ENCODE assay signal across 8 cellular contexts in the genomic region with DNA sequence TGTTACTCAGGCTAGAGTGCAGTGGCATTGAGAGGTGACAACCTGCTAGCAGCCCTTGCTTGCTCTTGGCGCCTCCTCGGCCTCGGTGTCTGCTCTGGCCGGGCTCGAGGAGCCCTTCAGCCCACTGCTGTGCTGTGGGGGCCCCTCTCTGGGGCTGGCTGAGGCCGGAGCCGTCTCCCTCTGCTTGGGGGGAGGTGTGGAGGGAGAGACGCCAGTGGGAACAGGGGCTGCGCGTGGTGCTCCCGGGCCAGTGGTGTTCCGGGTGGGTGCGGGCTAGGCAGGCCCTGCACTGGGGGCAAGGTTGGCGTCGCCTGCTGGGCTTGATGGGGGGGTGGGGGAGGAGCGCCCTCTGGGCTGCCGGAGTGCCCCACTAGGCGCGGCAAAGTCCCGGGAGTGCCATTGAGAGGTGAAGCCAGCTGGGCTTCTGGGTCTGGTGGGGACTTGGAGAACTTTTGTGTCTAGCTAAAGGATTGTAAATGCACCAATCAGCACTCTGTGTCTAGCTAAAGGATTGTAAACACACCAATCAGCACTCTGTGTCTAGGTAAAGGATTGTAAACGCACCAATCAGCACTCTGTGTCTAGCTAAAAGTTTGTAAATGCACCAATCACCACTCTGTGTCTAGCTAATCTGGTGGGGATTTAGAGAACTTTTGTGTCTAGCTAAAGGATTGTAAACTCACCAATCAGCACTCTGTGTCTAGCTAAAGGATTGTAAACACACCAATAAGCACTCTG. TPM values are rescaled to one million over a fixed set of nuclear protein-coding genes. Genes with fewer than 3 reads are reported as not detected.
DNase-seq lines count a peak whose midpoint lies in the region; ATAC-seq and TF ChIP-seq lines count a peak whose summit lies in the region.
"Not testable (repeated sequence)": the region's sequence is repeated elsewhere in the genome, so short reads cannot be mapped to it uniquely, and the experiment has no call there.

No MANE protein-coding gene starts in this region.

- ATAC-seq in activated CD4-positive, alpha-beta T cell treated with anti-CD3 and anti-CD28 coated beads for 36 hours; central memory CD8-positive, alpha-beta T cell (replicated peaks; ENCODE audit: extremely low read depth, poor library complexity, severe bottlenecking); lower lobe of right lung: not testable (repeated sequence)

- peak overlapping the region; percentile 97 for H3K27ac ChIP-seq in BLaER1
- peak overlapping the region; percentile 91 for H3K27ac ChIP-seq in lower lobe of right lung
- H3K27ac ChIP-seq in thymus (ENCODE audit: low read depth), result peak overlapping the region; percentile 79

- WGBS in thymus, result 93% methylated on average over 21 of the region's 21 CpGs

- H3K4me2 ChIP-seq in BLaER1, result 0 out of 2 replicates have a peak overlapping the region, but pooled peaks have one; percentile 34

- not testable (repeated sequence) for H3K36me3 ChIP-seq in BLaER1; lower lobe of right lung; thymus (ENCODE audit: control insufficient read depth, insufficient read depth)

- not testable (repeated sequence) for H3K9ac ChIP-seq in BLaER1

- peak overlapping the region in 2 of 3 donors; percentile 25 to 53 for H3K27ac Mint-ChIP-seq in IgD-negative memory B cell
- peak overlapping the region; percentile 98 for H3K27ac Mint-ChIP-seq in activated CD4-positive, alpha-beta T cell treated with anti-CD3 and anti-CD28 coated beads for 36 hours
- H3K27ac Mint-ChIP-seq in activated T-helper 1 cell treated with anti-CD3 and anti-CD28 coated beads, Interleukin-12 subunit alpha, Interleukin-12 subunit beta, Interleukin-2, Interleukin-4 antibody, amounts not matched to agents 30 ng/mL and 10 ng/mL and 1 ng/mL, durations not matched to agents 14 hours and 24 hours and 36 hours, result peak overlapping the region; percentile 55
- H3K27ac Mint-ChIP-seq in central memory CD8-positive, alpha-beta T cell (ENCODE audit: low read depth), result not testable (repeated sequence)
- peak overlapping the region; percentile 44 for H3K27ac Mint-ChIP-seq in osteocyte (ENCODE audit: unreplicated experiment)

- TF ChIP-seq CTCF in lower lobe of right lung (IDR thresholded peaks at IDR 0.05); osteocyte (IDR thresholded peaks at IDR 0.05): not testable (repeated sequence)

- not testable (repeated sequence) for H4K20me1 ChIP-seq in BLaER1

- peaks cover 48% of the 10 kb centered on the region for H3K9me3 ChIP-seq in BLaER1
- H3K9me3 ChIP-seq in lower lobe of right lung; thymus (ENCODE audit: control insufficient read depth): not testable (repeated sequence)

- peaks cover 22 to 40% (median 27%) of the 10 kb centered on the region in 3 donors for H3K4me1 Mint-ChIP-seq in IgD-negative memory B cell
- peaks cover 70% of the 10 kb centered on the region for H3K4me1 Mint-ChIP-seq in activated CD4-positive, alpha-beta T cell treated with anti-CD3 and anti-CD28 coated beads for 36 hours
- H3K4me1 Mint-ChIP-seq in activated T-helper 1 cell treated with anti-CD3 and anti-CD28 coated beads, Interleukin-12 subunit alpha, Interleukin-12 subunit beta, Interleukin-2, Interleukin-4 antibody, amounts not matched to agents 30 ng/mL and 10 ng/mL and 1 ng/mL, durations not matched to agents 14 hours and 24 hours and 36 hours (ENCODE audit: low read depth), result peaks cover 51% of the 10 kb centered on the region
- H3K4me1 Mint-ChIP-seq in central memory CD8-positive, alpha-beta T cell, result peaks cover 38% of the 10 kb centered on the region
- H3K4me1 Mint-ChIP-seq in osteocyte (ENCODE audit: unreplicated experiment), result not testable (repeated sequence)

- H3K4me3 Mint-ChIP-seq in IgD-negative memory B cell, result peak overlapping the region in 1 of 4 donors; percentile 28
- peak overlapping the region; percentile 42 for H3K4me3 Mint-ChIP-seq in activated CD4-positive, alpha-beta T cell treated with anti-CD3 and anti-CD28 coated beads for 36 hours
- H3K4me3 Mint-ChIP-seq in activated T-helper 1 cell treated with anti-CD3 and anti-CD28 coated beads, Interleukin-12 subunit alpha, Interleukin-12 subunit beta, Interleukin-2, Interleukin-4 antibody, amounts not matched to agents 30 ng/mL and 10 ng/mL and 1 ng/mL, durations not matched to agents 14 hours and 24 hours and 36 hours; osteocyte (ENCODE audit: unreplicated experiment): not testable (repeated sequence)
- H3K4me3 Mint-ChIP-seq in central memory CD8-positive, alpha-beta T cell, result peak overlapping the region; percentile 9

- H3K27me3 ChIP-seq in BLaER1; lower lobe of right lung (ENCODE audit: low read depth); thymus (ENCODE audit: control insufficient read depth, insufficient read depth): not testable (repeated sequence)

- DNase-seq in activated CD4-positive, alpha-beta T cell treated with anti-CD3 and anti-CD28 coated beads for 36 hours; activated T-helper 1 cell treated with anti-CD3 and anti-CD28 coated beads, Interleukin-12 subunit alpha, Interleukin-12 subunit beta, Interleukin-2, Interleukin-4 antibody, amounts not matched to agents 30 ng/mL and 10 ng/mL and 1 ng/mL, durations not matched to agents 14 hours and 24 hours and 36 hours (ENCODE audit: low spot score); central memory CD8-positive, alpha-beta T cell (ENCODE audit: low spot score in 2 of 2); osteocyte (ENCODE audit: extremely low spot score, unreplicated experiment): not testable (repeated sequence)
- peak; percentile 38 for DNase-seq in lower lobe of right lung

- not testable (repeated sequence) for H3K36me3 Mint-ChIP-seq in IgD-negative memory B cell; osteocyte (ENCODE audit: unreplicated experiment)
- peaks cover 37% of the 10 kb centered on the region for H3K36me3 Mint-ChIP-seq in activated CD4-positive, alpha-beta T cell treated with anti-CD3 and anti-CD28 coated beads for 36 hours (ENCODE audit: low read depth)
- peaks cover 23% of the 10 kb centered on the region for H3K36me3 Mint-ChIP-seq in activated T-helper 1 cell treated with anti-CD3 and anti-CD28 coated beads, Interleukin-12 subunit alpha, Interleukin-12 subunit beta, Interleukin-2, Interleukin-4 antibody, amounts not matched to agents 30 ng/mL and 10 ng/mL and 1 ng/mL, durations not matched to agents 14 hours and 24 hours and 36 hours (ENCODE audit: low read depth)
- H3K36me3 Mint-ChIP-seq in central memory CD8-positive, alpha-beta T cell (ENCODE audit: insufficient read depth), result peaks cover 13% of the 10 kb centered on the region

- POLR2A ChIA-PET in activated CD4-positive, alpha-beta T cell treated with anti-CD3 and anti-CD28 coated beads for 36 hours (lab: Charles Lee), result interaction anchor here (0.6 to 1.7 kb wide), 5 partner anchors 10 to 95 kb away, joined by 3 to 6 read pairs (median 5); no protein-coding TSS in a partner anchor

- not testable (repeated sequence) for H3K27me3 Mint-ChIP-seq in IgD-negative memory B cell; activated CD4-positive, alpha-beta T cell treated with anti-CD3 and anti-CD28 coated beads for 36 hours; activated T-helper 1 cell treated with anti-CD3 and anti-CD28 coated beads, Interleukin-12 subunit alpha, Interleukin-12 subunit beta, Interleukin-2, Interleukin-4 antibody, amounts not matched to agents 30 ng/mL and 10 ng/mL and 1 ng/mL, durations not matched to agents 14 hours and 24 hours and 36 hours (ENCODE audit: insufficient read depth); central memory CD8-positive, alpha-beta T cell; osteocyte (ENCODE audit: unreplicated experiment)

- H3K4me1 ChIP-seq in BLaER1 (peaks cover 48% of the 10 kb centered on the region), lower lobe of right lung (peaks cover 31% of the 10 kb centered on the region), thymus (ENCODE audit: control insufficient read depth, insufficient read depth, low read length) (peaks cover 11% of the 10 kb centered on the region)

- peak overlapping the region; percentile 34; the same call in 1 of the 2 replicates for H3K4me3 ChIP-seq in BLaER1
- not testable (repeated sequence) for H3K4me3 ChIP-seq in lower lobe of right lung; thymus (ENCODE audit: low read length)

- intact Hi-C loops in activated CD4-positive, alpha-beta T cell treated with anti-CD3 and anti-CD28 coated beads for 36 hours (cut with DNase I, micrococcal nuclease), result loop anchor here (1.0 to 10.0 kb wide), 2 partner anchors 10 to 1057 kb away; a partner anchor contains a TSS
- intact Hi-C loops in activated T-helper 1 cell treated with anti-CD3 and anti-CD28 coated beads, Interleukin-12 subunit alpha, Interleukin-12 subunit beta, Interleukin-2, Interleukin-4 antibody, amounts not matched to agents 30 ng/mL and 10 ng/mL and 1 ng/mL, durations not matched to agents 14 hours and 24 hours and 36 hours (cut with micrococcal nuclease), result loop anchor here (2.0 kb wide), 1 partner anchor 21 kb away; no protein-coding TSS in a partner anchor
- intact Hi-C loops in lower lobe of right lung (cut with DNase I), result not testable (repeated sequence)

- H3K9me3 Mint-ChIP-seq in IgD-negative memory B cell; central memory CD8-positive, alpha-beta T cell; osteocyte (ENCODE audit: unreplicated experiment): not testable (repeated sequence)
- H3K9me3 Mint-ChIP-seq in activated CD4-positive, alpha-beta T cell treated with anti-CD3 and anti-CD28 coated beads for 36 hours (ENCODE audit: low read depth), result peaks cover 18% of the 10 kb centered on the region
- H3K9me3 Mint-ChIP-seq in activated T-helper 1 cell treated with anti-CD3 and anti-CD28 coated beads, Interleukin-12 subunit alpha, Interleukin-12 subunit beta, Interleukin-2, Interleukin-4 antibody, amounts not matched to agents 30 ng/mL and 10 ng/mL and 1 ng/mL, durations not matched to agents 14 hours and 24 hours and 36 hours, result peaks cover 23% of the 10 kb centered on the region

- CTCF ChIA-PET in activated CD4-positive, alpha-beta T cell treated with anti-CD3 and anti-CD28 coated beads for 36 hours (lab: Charles Lee), result interaction anchor here (0.7 to 3.6 kb wide), 8 partner anchors 9 to 252 kb away, joined by 3 to 17 read pairs (median 4); no protein-coding TSS in a partner anchor

RNA-seq across cellular contexts. Expression of a gene that starts 28.6 kb away (rescaled TPM):
- 2,343 TPM for polyA plus RNA-seq in IgD-negative memory B cell
- total RNA-seq in activated CD4-positive, alpha-beta T cell treated with anti-CD3 and anti-CD28 coated beads for 36 hours, result 100 to 1,000 TPM; 451 to 502 TPM
- 476 and 483 TPM in 2 replicates for total RNA-seq in activated T-helper 1 cell treated with anti-CD3 and anti-CD28 coated beads, Interleukin-12 subunit alpha, Interleukin-12 subunit beta, Interleukin-2, Interleukin-4 antibody, amounts not matched to agents 30 ng/mL and 10 ng/mL and 1 ng/mL, durations not matched to agents 14 hours and 24 hours and 36 hours
- total RNA-seq in lower lobe of right lung, result 1,079 TPM
- total RNA-seq in osteocyte, result 170 and 174 TPM in 2 replicates
- polyA plus RNA-seq in thymus, result 531 TPM

RNA-seq across cellular contexts. Expression of a gene that starts 38.4 kb away (rescaled TPM):
- polyA plus RNA-seq in IgD-negative memory B cell (46.1 TPM), thymus (78.8 TPM)
- 100 to 1,000 TPM in 1 of 2 experiments, 10 to 100 TPM in 1; 91.3 to 104 TPM for total RNA-seq in activated CD4-positive, alpha-beta T cell treated with anti-CD3 and anti-CD28 coated beads for 36 hours
- total RNA-seq in activated T-helper 1 cell treated with anti-CD3 and anti-CD28 coated beads, Interleukin-12 subunit alpha, Interleukin-12 subunit beta, Interleukin-2, Interleukin-4 antibody, amounts not matched to agents 30 ng/mL and 10 ng/mL and 1 ng/mL, durations not matched to agents 14 hours and 24 hours and 36 hours, result 86.3 and 92.4 TPM in 2 replicates
- total RNA-seq in lower lobe of right lung (54.9 TPM), osteocyte (81.0 and 84.4 TPM in 2 replicates)

RNA-seq across cellular contexts. Expression of a gene that starts 39.2 kb away (rescaled TPM):
- polyA plus RNA-seq in IgD-negative memory B cell, result 8.8 TPM
- total RNA-seq in activated CD4-positive, alpha-beta T cell treated with anti-CD3 and anti-CD28 coated beads for 36 hours, result 10 to 100 TPM; 29.4 to 45.8 TPM
- total RNA-seq in activated T-helper 1 cell treated with anti-CD3 and anti-CD28 coated beads, Interleukin-12 subunit alpha, Interleukin-12 subunit beta, Interleukin-2, Interleukin-4 antibody, amounts not matched to agents 30 ng/mL and 10 ng/mL and 1 ng/mL, durations not matched to agents 14 hours and 24 hours and 36 hours, result 41.6 and 42.1 TPM in 2 replicates
- 7.5 TPM for total RNA-seq in lower lobe of right lung
- 12.1 and 17.1 TPM in 2 replicates for total RNA-seq in osteocyte
- polyA plus RNA-seq in thymus, result 16.7 TPM

RNA-seq across cellular contexts. Expression of a gene that starts 53.3 kb away (rescaled TPM):
- polyA plus RNA-seq in IgD-negative memory B cell (33.7 TPM), thymus (23.5 TPM)
- total RNA-seq in activated CD4-positive, alpha-beta T cell treated with anti-CD3 and anti-CD28 coated beads for 36 hours, result 100 to 1,000 TPM in 1 of 2 experiments, 10 to 100 TPM in 1; 100.0 to 105 TPM
- total RNA-seq in activated T-helper 1 cell treated with anti-CD3 and anti-CD28 coated beads, Interleukin-12 subunit alpha, Interleukin-12 subunit beta, Interleukin-2, Interleukin-4 antibody, amounts not matched to agents 30 ng/mL and 10 ng/mL and 1 ng/mL, durations not matched to agents 14 hours and 24 hours and 36 hours, result 115 and 120 TPM in 2 replicates
- total RNA-seq in lower lobe of right lung (40.0 TPM), osteocyte (63.8 and 70.5 TPM in 2 replicates)
